ENCODE assay signal across 9 cellular contexts in the genomic region with DNA sequence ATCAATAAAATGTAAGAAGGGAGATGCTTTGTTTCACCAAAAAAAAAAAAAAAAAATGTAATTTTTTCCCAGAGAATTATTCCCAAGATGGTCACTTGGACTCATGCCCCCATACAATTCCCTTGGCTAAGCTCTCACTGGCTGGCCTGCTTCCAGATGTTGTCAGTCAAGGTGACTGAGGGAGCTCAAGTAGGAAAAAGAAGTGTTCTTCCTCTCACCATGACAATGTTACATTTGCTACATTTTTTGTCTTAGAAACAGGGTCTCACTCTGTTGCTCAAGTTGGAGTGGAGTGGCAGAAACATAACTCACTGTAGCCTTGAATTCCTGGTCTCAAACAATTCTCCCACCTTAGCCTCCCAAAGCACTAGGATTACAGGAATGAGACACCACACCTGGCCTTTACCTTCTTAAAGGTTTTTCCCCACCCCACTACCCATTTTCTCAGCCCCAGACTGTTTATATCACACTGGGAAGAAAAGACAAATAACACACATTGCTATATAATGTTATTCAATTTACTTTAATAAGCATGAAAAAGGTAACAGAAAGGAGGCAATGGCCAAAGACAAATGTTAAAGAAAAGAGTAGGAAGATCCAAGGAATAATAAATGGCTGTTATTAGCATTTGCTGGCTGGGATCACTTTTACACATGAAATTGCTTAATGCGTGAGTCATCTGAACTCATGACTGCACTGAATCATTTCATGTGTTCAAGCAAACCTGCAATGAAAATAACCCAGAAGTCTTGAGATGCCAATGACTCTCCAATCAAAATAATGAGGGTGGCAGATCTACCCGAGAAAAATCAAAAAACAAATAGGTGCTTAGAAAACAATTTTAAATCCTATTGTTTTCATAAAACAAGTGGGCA. TPM values are rescaled to one million over a fixed set of nuclear protein-coding genes. Genes with fewer than 3 reads are reported as not detected.
DNase-seq lines count a peak whose midpoint lies in the region; ATAC-seq and TF ChIP-seq lines count a peak whose summit lies in the region.
"Had no signal": no experiment of that assay in that cellular context is flagged by ENCODE, and none has a peak within 500 bp of the region (broad histone marks: within the 10 kb centered on the region; RNA-seq: fewer than 3 reads in every experiment).

No MANE protein-coding gene starts in this region.

- peak overlapping the region; percentile 78 for H3K27ac Mint-ChIP-seq in mesothelial cell of epicardium

- no peak for TF ChIP-seq EP300 in Ishikawa (IDR thresholded peaks at IDR 0.05; ENCODE audit: borderline replicate concordance)

- no peak for ATAC-seq in HG02970 (IDR thresholded peaks at IDR 0.05; ENCODE audit: low FRiP score, unreplicated experiment)

- no peaks in the 10 kb centered on the region for H3K27me3 Mint-ChIP-seq in mesothelial cell of epicardium (ENCODE audit: low read depth)

- H3K9me3 Mint-ChIP-seq in mesothelial cell of epicardium: no peaks in the 10 kb centered on the region

- POLR2A ChIA-PET in AG04449 (lab: Yijun Ruan, JAX): no interaction called here

- TF ChIP-seq CTCF in AG04449 (IDR thresholded peaks at IDR 0.05; ENCODE audit: insufficient read depth, low read length, missing control alignments) (no peak), mesothelial cell of epicardium (IDR thresholded peaks at IDR 0.05; ENCODE audit: unreplicated experiment) (no peak)

- H3K4me3 Mint-ChIP-seq in mesothelial cell of epicardium: no peak overlapping the region

- H3K4me3 ChIP-seq in AG04449 (ENCODE audit: low read depth, low read length): no peak overlapping the region

- CTCF ChIA-PET in AG04449 (lab: Yijun Ruan, JAX): no interaction called here

- peak; percentile 79 for DNase-seq in AG04449 (ENCODE audit: low read depth, low spot score)
- peak; percentile 81 for DNase-seq in dedifferentiated amniotic fluid mesenchymal stem cell (ENCODE audit: extremely low spot score)
- DNase-seq in mesothelial cell of epicardium (ENCODE audit: low spot score in 2 of 2, unreplicated experiment in 2 of 2): no peak
- no peak for DNase-seq in HK-2 (ENCODE audit: unreplicated experiment)
- DNase-seq in posterior vena cava (ENCODE audit: low spot score): no peak
- DNase-seq in NCI-H1436 (lab: John Stamatoyannopoulos, UW): no peak
- DNase-seq: NCI-H510A had no signal

- H3K4me1 Mint-ChIP-seq in mesothelial cell of epicardium: peaks cover 25% of the 10 kb centered on the region

- TF ChIP-seq RAD21 in Ishikawa (IDR thresholded peaks at IDR 0.05; ENCODE audit: low read depth): no peak; the same call in 1 of the 2 replicates

- intact Hi-C loops in posterior vena cava (cut with DNase I): no loop called here

- peaks cover 1% of the 10 kb centered on the region for H3K36me3 Mint-ChIP-seq in mesothelial cell of epicardium

TF ChIP-seq in Ishikawa, 13 proteins besides CTCF, POLR2A, EP300 and RAD21:
- TF ChIP-seq TEAD4 (IDR thresholded peaks at IDR 0.05): peak; percentile 49
- TF ChIP-seq YY1 (IDR thresholded peaks at IDR 0.05; ENCODE audit: low read depth): no peak
- TF ChIP-seq, protein P1, sequence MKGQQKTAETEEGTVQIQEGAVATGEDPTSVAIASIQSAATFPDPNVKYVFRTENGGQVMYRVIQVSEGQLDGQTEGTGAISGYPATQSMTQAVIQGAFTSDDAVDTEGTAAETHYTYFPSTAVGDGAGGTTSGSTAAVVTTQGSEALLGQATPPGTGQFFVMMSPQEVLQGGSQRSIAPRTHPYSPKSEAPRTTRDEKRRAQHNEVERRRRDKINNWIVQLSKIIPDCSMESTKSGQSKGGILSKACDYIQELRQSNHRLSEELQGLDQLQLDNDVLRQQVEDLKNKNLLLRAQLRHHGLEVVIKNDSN (IDR thresholded peaks at IDR 0.05): no peak
- TF ChIP-seq NFIC (IDR thresholded peaks at IDR 0.05): peak; percentile 83
- TF ChIP-seq CEBPB (IDR thresholded peaks at IDR 0.05): peak; percentile 88

RNA-seq across cellular contexts. Expression of a gene that starts 45.2 kb away (rescaled TPM):
- total RNA-seq in mesothelial cell of epicardium (24.7 to 27.5 TPM (median 27.0 TPM) in 3 replicates), posterior vena cava (10 to 100 TPM; 67.4 to 70.3 TPM)

Comparison
In these comparisons a context has a peak if more than half of its experiments do, and no peak if none do; other contexts are left out.
1. DNase-seq: peak in AG04449 (single experiment) and dedifferentiated amniotic fluid mesenchymal stem cell (single experiment); none in mesothelial cell of epicardium (0 of 2), HK-2 (single experiment), posterior vena cava (single experiment) and NCI-H1436 (single experiment).